14 cellular contexts compared by ENCODE assay signal in genomic region chr22:38781033-38781432, GRCh38.
"Had no signal": no experiment of that assay in that cellular context is flagged by ENCODE, and none has a peak within 500 bp of the region (broad histone marks: within the 10 kb centered on the region; RNA-seq: fewer than 3 reads in every experiment).

No MANE protein-coding gene starts in this region.

- H3K36me3 ChIP-seq: gastrocnemius medialis, uterus had no signal

- H3K9me3 ChIP-seq: gastrocnemius medialis, neutrophil, tibial artery, uterus had no signal

- H3K4me1 ChIP-seq: parathyroid adenoma had no signal

- ATAC-seq: activated CD4-positive, CD25-positive, alpha-beta regulatory T cell treated with anti-CD3 and anti-CD28 coated beads, Interleukin-2, amount 50 U/mL, for 24 hours; gastrocnemius medialis; left lobe of liver; naive thymus-derived CD8-positive, alpha-beta T cell; stimulated activated memory B cell treated with anti-CD40 and anti-IgM and Interleukin-4, amounts not matched to agents 10 μg/mL and 1 μg/mL and 100 μg/mL, for 72 hours; T-cell had no signal

- H3K27me3 ChIP-seq: gastrocnemius medialis, neutrophil, tibial artery, uterus had no signal

- H3K4me3 ChIP-seq: gastrocnemius medialis, tibial artery, uterus had no signal

- H3K27ac ChIP-seq: gastrocnemius medialis, neutrophil, parathyroid adenoma had no signal

- H2AFZ ChIP-seq: parathyroid adenoma had no signal

- DNase-seq: activated naive CD4-positive, alpha-beta T cell treated with anti-CD3 and anti-CD28 coated beads, Interleukin-2, amount 10 ng/mL, durations not matched to agents 7 days and 5 days; central memory CD4-positive, alpha-beta T cell; gastrocnemius medialis; naive thymus-derived CD8-positive, alpha-beta T cell; stimulated activated CD4-positive, alpha-beta T cell treated with anti-CD3 and anti-CD28 coated beads, Interleukin-2, amount 100 ng/mL, for 48 hours; T-cell; T-helper 9 cell; uterus had no signal

- H3K9ac ChIP-seq: parathyroid adenoma had no signal
